ENCODE assay signal across 10 cellular contexts in the genomic region with DNA sequence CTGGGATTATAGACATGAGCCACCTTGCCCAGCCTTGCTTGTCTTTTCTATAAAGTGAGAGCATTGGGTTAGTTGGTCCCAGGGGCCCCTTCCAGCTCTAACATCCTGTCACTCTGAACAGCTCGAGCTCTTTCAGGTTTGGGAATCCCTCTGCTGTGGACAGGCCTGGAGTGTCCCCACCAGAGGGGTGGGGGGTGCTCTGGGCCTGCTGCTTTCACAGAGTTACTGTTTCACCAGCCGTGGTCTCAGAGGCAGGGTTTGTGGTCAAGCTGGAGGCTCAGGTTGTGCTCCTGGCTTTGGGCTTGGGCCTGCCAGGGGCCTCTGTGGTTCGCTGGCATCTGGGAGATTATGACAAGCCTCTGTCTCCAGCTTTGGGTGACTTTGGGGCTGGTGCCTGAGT. TPM values are rescaled to one million over a fixed set of nuclear protein-coding genes. Genes with fewer than 3 reads are reported as not detected.
A peak's percentile ranks its signal among the peaks of the same experiment; 100 is the strongest.
DNase-seq lines count a peak whose midpoint lies in the region; ATAC-seq, FAIRE-seq and TF ChIP-seq lines count a peak whose summit lies in the region.
"Had no signal": no experiment of that assay in that cellular context is flagged by ENCODE, and none has a peak within 500 bp of the region (broad histone marks: within the 10 kb centered on the region; RNA-seq: fewer than 3 reads in every experiment).

No MANE protein-coding gene starts in this region.

- H2AFZ ChIP-seq in astrocyte (ENCODE audit: low read depth, low read length): no peak overlapping the region

- H3K27me3 ChIP-seq in BLaER1 (peaks cover 47% of the 10 kb centered on the region), astrocyte (ENCODE audit: insufficient read depth, low read length) (peaks cover 10% of the 10 kb centered on the region), uterus (peaks cover 0 to 3% of the 10 kb centered on the region in 2 donors)

- H4K20me1 ChIP-seq in BLaER1 (peaks cover 52% of the 10 kb centered on the region), astrocyte (ENCODE audit: insufficient read depth, low read length) (peaks cover 85% of the 10 kb centered on the region)

- H3K36me3 ChIP-seq in BLaER1 (no peaks in the 10 kb centered on the region), astrocyte (ENCODE audit: insufficient read depth, low read length) (no peaks in the 10 kb centered on the region), uterus (no peaks in the 10 kb centered on the region)
- H3K36me3 ChIP-seq: HAP-1 had no signal

- H3K4me1 Mint-ChIP-seq in astrocyte (ENCODE audit: low read depth, unreplicated experiment) (peaks cover 46% of the 10 kb centered on the region), CD14-positive monocyte (peaks cover 28% of the 10 kb centered on the region)

- ATAC-seq in HG03196 (IDR thresholded peaks at IDR 0.05; ENCODE audit: unreplicated experiment): peak; percentile 43

- H3K36me3 Mint-ChIP-seq in astrocyte (ENCODE audit: low read depth, unreplicated experiment) (peaks cover 23% of the 10 kb centered on the region), CD14-positive monocyte (peaks cover 0 to 7% of the 10 kb centered on the region in 2 donors)

- H3K27me3 Mint-ChIP-seq in astrocyte (ENCODE audit: low read depth, unreplicated experiment): no peaks in the 10 kb centered on the region
- peaks cover 74 to 88% (median 75%) of the 10 kb centered on the region in 3 donors for H3K27me3 Mint-ChIP-seq in CD14-positive monocyte (ENCODE audit: low read depth in 3 of 3)

- H3K27ac Mint-ChIP-seq in astrocyte (ENCODE audit: unreplicated experiment) (no peak overlapping the region), CD14-positive monocyte (no peak overlapping the region)

- H3K4me2 ChIP-seq in BLaER1: peak overlapping the region; percentile 98
- H3K4me2 ChIP-seq in astrocyte (ENCODE audit: low read length): no peak overlapping the region

- H3K27ac ChIP-seq in BLaER1: no peak overlapping the region
- no peak overlapping the region for H3K27ac ChIP-seq in astrocyte (ENCODE audit: low read depth, low read length)
- H3K27ac ChIP-seq in uterus: no peak overlapping the region

- H3K9me3 Mint-ChIP-seq in astrocyte (ENCODE audit: unreplicated experiment) (no peaks in the 10 kb centered on the region), CD14-positive monocyte (peaks cover 0 to 17% (median 10%) of the 10 kb centered on the region in 7 donors)

- H3K79me2 ChIP-seq in astrocyte (ENCODE audit: insufficient read depth, low read length): peaks cover 89% of the 10 kb centered on the region

- H3K9me3 ChIP-seq in BLaER1 (no peaks in the 10 kb centered on the region), astrocyte (ENCODE audit: insufficient read depth, low read depth, low read length) (no peaks in the 10 kb centered on the region), uterus (no peaks in the 10 kb centered on the region)
- H3K9me3 ChIP-seq: HAP-1 had no signal

- H3K9ac ChIP-seq in BLaER1: no peak overlapping the region
- no peak overlapping the region for H3K9ac ChIP-seq in astrocyte (ENCODE audit: low read length)

- no peak for FAIRE-seq in astrocyte (lab: Jason Lieb, UNC)

- no peak for TF ChIP-seq POLR2A in uterus (IDR thresholded peaks at IDR 0.05)

- peak; percentile 47 for DNase-seq in GM19240 (ENCODE audit: insufficient read length, low spot score)
- DNase-seq in astrocyte (ENCODE audit: low read depth): no peak
- no peak for DNase-seq in NK-92 treated with Interleukin-12 subunit alpha and Interleukin-12 subunit beta, amount 100 ng/mL, for 24 hours (lab: John Stamatoyannopoulos, UW)
- no peak for DNase-seq in uterus
- no peak for DNase-seq in CD14-positive monocyte (ENCODE audit: low spot score)
- DNase-seq in stimulated activated CD4-positive, alpha-beta T cell treated with anti-CD3 and anti-CD28 coated beads, Interleukin-15, amount 100 ng/mL, for 24 hours: no peak

- TF ChIP-seq CTCF in astrocyte (IDR thresholded peaks at IDR 0.05; ENCODE audit: insufficient read depth, low read depth, low read length): no peak
- TF ChIP-seq CTCF in uterus (IDR thresholded peaks at IDR 0.05): no peak
- no peak for TF ChIP-seq CTCF in CD14-positive monocyte (IDR thresholded peaks at IDR 0.05)

- H3K4me3 ChIP-seq in BLaER1 (0 out of 2 replicates have a peak overlapping the region, but pooled peaks have one; percentile 56), astrocyte (ENCODE audit: insufficient read depth, low read depth, low read length) (no peak overlapping the region), uterus (no peak overlapping the region)
- H3K4me3 ChIP-seq: HAP-1, smooth muscle cell had no signal

- H3K4me1 ChIP-seq in BLaER1 (peaks cover 61% of the 10 kb centered on the region), astrocyte (ENCODE audit: insufficient read depth, low read length) (peaks cover 28% of the 10 kb centered on the region), uterus (no peaks in the 10 kb centered on the region)

- intact Hi-C loops in uterus (cut with DNase I; ENCODE audit: low total_unique reads) (no loop called here), CD14-positive monocyte (cut with micrococcal nuclease) (no loop called here)

- H3K4me3 Mint-ChIP-seq in astrocyte (ENCODE audit: unreplicated experiment): peak overlapping the region; percentile 57
- peak overlapping the region in 1 of 2 donors; percentile 60 for H3K4me3 Mint-ChIP-seq in CD14-positive monocyte

RNA-seq across cellular contexts. Expression of a gene that starts 59.7 kb away (rescaled TPM):
- total RNA-seq in astrocyte (9.2 and 9.8 TPM in 2 replicates), uterus (10 to 100 TPM in 3 of 4 donors, 1 to 10 TPM in 1; 1.5 to 17.4 (median 13.5) TPM)
- polyA plus RNA-seq in CD14-positive monocyte: 1 to 10 TPM; 6.2 to 7.2 TPM
